Comparison of ENCODE assay signal across 13 cellular contexts in the genomic region with DNA sequence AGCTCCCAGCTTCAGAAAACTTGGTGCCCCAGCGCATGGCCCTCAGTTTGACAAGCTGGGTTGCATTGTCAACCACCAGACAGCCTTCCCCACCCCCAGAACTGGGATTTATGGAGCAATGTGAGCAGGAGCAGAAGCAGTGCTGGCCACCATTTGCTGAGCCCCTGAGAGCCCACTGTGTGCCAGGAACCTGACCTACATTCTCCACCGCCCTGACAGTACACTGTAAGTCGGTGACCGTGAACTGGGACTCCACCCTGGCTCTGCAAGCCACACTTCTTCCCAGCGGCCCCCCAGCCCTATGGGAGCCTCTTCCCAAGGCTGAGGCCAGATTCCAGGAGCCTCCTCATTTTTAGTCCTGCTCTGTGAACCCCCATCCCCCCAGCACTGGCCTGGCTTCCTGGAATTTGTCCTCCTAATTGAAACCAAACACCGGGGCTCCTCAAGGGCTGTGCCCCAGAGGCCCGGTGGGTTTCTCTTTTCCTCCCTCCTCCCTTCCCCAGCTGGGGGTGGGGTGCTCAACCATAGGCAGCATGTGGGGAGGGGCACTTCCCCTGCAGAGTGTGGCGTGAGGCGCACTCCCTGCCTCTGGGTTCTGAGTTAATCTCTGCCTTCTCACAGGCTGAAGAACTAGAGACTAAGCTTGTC.
DNase-seq lines count a peak whose midpoint lies in the region; ATAC-seq and TF ChIP-seq lines count a peak whose summit lies in the region.
"Had no signal": no experiment of that assay in that cellular context is flagged by ENCODE, and none has a peak within 500 bp of the region (broad histone marks: within the 10 kb centered on the region; RNA-seq: fewer than 3 reads in every experiment).

No MANE protein-coding gene starts in this region.

- peak overlapping the region; percentile 71 for H3K4me3 Mint-ChIP-seq in CD4-positive, alpha-beta T cell
- peak overlapping the region; percentile 58 for H3K4me3 Mint-ChIP-seq in activated T-helper 17 cell treated with anti-CD3 and anti-CD28 coated beads, Interleukin-2, amount 50 U/mL, for 72 hours
- peak overlapping the region in 7 of 8 donors; percentile 38 to 89 (median 73) for H3K4me3 Mint-ChIP-seq in naive B cell

- CTCF ChIA-PET in CD4-positive, alpha-beta T cell (lab: Charles Lee) = interaction anchor here (1.3 to 3.1 kb wide), 2 partner anchors 7 to 9 kb away, joined by 3 to 13 read pairs; no protein-coding TSS in a partner anchor

- H3K36me3 Mint-ChIP-seq in CD4-positive, alpha-beta T cell (ENCODE audit: low read depth) = no peaks in the 10 kb centered on the region
- H3K36me3 Mint-ChIP-seq in activated T-helper 17 cell treated with anti-CD3 and anti-CD28 coated beads, Interleukin-2, amount 50 U/mL, for 72 hours (ENCODE audit: low read depth) = no peaks in the 10 kb centered on the region
- H3K36me3 Mint-ChIP-seq in naive B cell = no peaks in the 10 kb centered on the region

- POLR2A ChIA-PET in CD4-positive, alpha-beta T cell (lab: Charles Lee) = interaction anchor here (0.6 to 1.2 kb wide), 3 partner anchors 18 to 291 kb away, joined by 3 read pairs; no protein-coding TSS in a partner anchor

- no peak for TF ChIP-seq CTCF in CD4-positive, alpha-beta T cell (IDR thresholded peaks at IDR 0.05)

- H3K4me1 Mint-ChIP-seq in CD4-positive, alpha-beta T cell (ENCODE audit: low read depth) = peaks cover 79% of the 10 kb centered on the region
- H3K4me1 Mint-ChIP-seq in activated T-helper 17 cell treated with anti-CD3 and anti-CD28 coated beads, Interleukin-2, amount 50 U/mL, for 72 hours = peaks cover 40% of the 10 kb centered on the region
- H3K4me1 Mint-ChIP-seq in naive B cell = peaks cover 50 to 60% (median 55%) of the 10 kb centered on the region in 3 donors

- ATAC-seq in CD4-positive, alpha-beta T cell (ENCODE audit: poor library complexity) = no peak
- ATAC-seq in activated T-helper 17 cell treated with anti-CD3 and anti-CD28 coated beads, Interleukin-2, amount 50 U/mL, for 72 hours (replicated peaks) = no peak
- ATAC-seq in naive B cell (ENCODE audit: low read depth in 2 of 2) = peak; percentile 62 to 65
- no peak for ATAC-seq in HG03095 (IDR thresholded peaks at IDR 0.05; ENCODE audit: unreplicated experiment)
- ATAC-seq in HG02852 (IDR thresholded peaks at IDR 0.05; ENCODE audit: unreplicated experiment) = no peak

- peak in 1 of 10 experiments; percentile 21 for DNase-seq in CD4-positive, alpha-beta T cell
- DNase-seq in KBM-7 (peak; percentile 75), naive B cell (peak; percentile 37), NCI-H2081 (lab: John Stamatoyannopoulos, UW) (no peak), NCI-H510A (lab: John Stamatoyannopoulos, UW) (no peak)
- DNase-seq: activated CD8-positive, alpha-beta memory T cell treated with anti-CD3 and anti-CD28 coated beads, Interleukin-2, amount 50 U/mL, for 48 hours; COR-L47; NCI-H1048; NCI-H524 treated with DMSO at 0.1 percent for 48 hours; tibial artery had no signal

- H3K27me3 Mint-ChIP-seq in CD4-positive, alpha-beta T cell = no peaks in the 10 kb centered on the region
- H3K27me3 Mint-ChIP-seq in activated T-helper 17 cell treated with anti-CD3 and anti-CD28 coated beads, Interleukin-2, amount 50 U/mL, for 72 hours = no peaks in the 10 kb centered on the region
- H3K27me3 Mint-ChIP-seq in naive B cell = no peaks in the 10 kb centered on the region

- no peaks in the 10 kb centered on the region for H3K9me3 ChIP-seq in CD4-positive, alpha-beta T cell (ENCODE audit: control insufficient read depth, low read length)
- H3K9me3 ChIP-seq: tibial artery had no signal

- peak overlapping the region; percentile 53 for H3K27ac ChIP-seq in CD4-positive, alpha-beta T cell (ENCODE audit: low read depth, low read length)
- H3K27ac ChIP-seq: tibial artery had no signal

- H3K9me3 Mint-ChIP-seq in CD4-positive, alpha-beta T cell = no peaks in the 10 kb centered on the region
- no peaks in the 10 kb centered on the region for H3K9me3 Mint-ChIP-seq in activated T-helper 17 cell treated with anti-CD3 and anti-CD28 coated beads, Interleukin-2, amount 50 U/mL, for 72 hours
- no peaks in the 10 kb centered on the region for H3K9me3 Mint-ChIP-seq in naive B cell

- intact Hi-C loops in CD4-positive, alpha-beta T cell (cut with DNase I, micrococcal nuclease) = no loop called here

- peak overlapping the region; percentile 67 for H3K27ac Mint-ChIP-seq in CD4-positive, alpha-beta T cell
- peak overlapping the region; percentile 13 for H3K27ac Mint-ChIP-seq in activated T-helper 17 cell treated with anti-CD3 and anti-CD28 coated beads, Interleukin-2, amount 50 U/mL, for 72 hours
- H3K27ac Mint-ChIP-seq in naive B cell = peak overlapping the region; percentile 72 to 94 (median 88)

- no peaks in the 10 kb centered on the region for H3K27me3 ChIP-seq in CD4-positive, alpha-beta T cell (ENCODE audit: control insufficient read depth, insufficient read depth, low read length)

- in situ Hi-C loops in KBM-7 (cut with MboI; ENCODE audit: low pct_unique_long_range_greater_than_20kb, low sequenced_read_pairs) = no loop called here

Comparison
In these comparisons a context has a peak if more than half of its experiments do, and no peak if none do; other contexts are left out.
1. ATAC-seq: peak in naive B cell (2 of 2); none in CD4-positive, alpha-beta T cell (single experiment), activated T-helper 17 cell treated with anti-CD3 and anti-CD28 coated beads, Interleukin-2, amount 50 U/mL, for 72 hours (single experiment), HG03095 (single experiment) and HG02852 (single experiment).
2. DNase-seq: peak in KBM-7 (single experiment) and naive B cell (single experiment); none in NCI-H2081 (0 of 2) and NCI-H510A (single experiment).
3. H3K27ac Mint-ChIP-seq: peak in every context shown above with its lines; median percentile 88 in naive B cell; 67 in CD4-positive, alpha-beta T cell; 13 in activated T-helper 17 cell treated with anti-CD3 and anti-CD28 coated beads, Interleukin-2, amount 50 U/mL, for 72 hours.
4. Peak in every context shown above with its lines, with median percentiles within 50 percentile points of each other: H3K4me3 Mint-ChIP-seq.